In the genomic region with DNA sequence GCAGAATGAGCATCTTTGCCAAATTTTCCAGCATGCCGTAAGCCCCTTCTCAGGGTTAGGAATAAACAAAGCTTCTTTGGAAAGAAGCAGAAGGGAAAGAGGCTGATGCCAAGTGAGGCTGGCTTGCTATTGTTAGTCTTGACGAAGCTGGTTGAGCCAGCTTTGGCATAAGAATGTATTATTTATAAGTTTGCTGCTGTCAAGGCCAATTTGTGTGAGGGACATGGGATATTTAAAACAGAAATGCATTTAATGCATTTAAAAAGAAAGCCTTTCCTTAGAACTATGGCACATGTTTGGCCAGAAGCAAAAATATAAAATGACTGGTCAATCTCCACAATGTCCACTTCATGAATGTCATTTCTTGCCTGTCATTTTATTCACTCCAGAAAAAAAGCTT, we compare ENCODE assay signal across 1 cellular context.
A peak's percentile ranks its signal among the peaks of the same experiment; 100 is the strongest.
TF ChIP-seq lines count a peak whose summit lies in the region.

No MANE protein-coding gene starts in this region.

TF ChIP-seq in SK-N-SH, 30 proteins besides CTCF, POLR2A, EP300 and RAD21 (continued from another document):
- TF ChIP-seq MAX (IDR thresholded peaks at IDR 0.05; ENCODE audit: low read depth) (no peak), TCF12 (IDR thresholded peaks at IDR 0.05) (peak; percentile 54), NFIC (IDR thresholded peaks at IDR 0.05; ENCODE audit: borderline replicate concordance) (peak; percentile 22; the same call in 1 of the 2 replicates)
TF ChIP-seq in SK-N-SH: peak in this region for 6.
